2 cellular contexts compared by ENCODE assay signal in the genomic region with DNA sequence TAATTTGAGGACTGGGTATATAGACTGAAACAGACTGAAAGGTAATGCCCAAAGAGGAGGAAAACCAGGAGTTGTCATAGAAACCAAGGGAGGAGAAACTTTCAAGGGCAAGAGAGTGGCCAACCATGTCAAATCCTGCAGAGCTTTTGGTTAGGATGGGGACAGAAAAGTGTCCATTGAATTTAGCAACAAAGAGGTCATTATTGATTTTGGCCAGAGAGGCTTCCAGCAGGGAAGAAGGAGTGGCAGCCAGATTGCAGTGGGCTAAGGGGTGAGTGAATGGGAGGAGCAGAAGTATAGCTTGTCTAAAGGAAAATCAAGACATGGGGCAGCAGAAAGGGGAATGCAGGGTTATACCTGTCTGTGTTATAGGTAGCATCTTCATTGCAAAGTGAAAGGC.
TF ChIP-seq lines count a peak whose summit lies in the region.

No MANE protein-coding gene starts in this region.

TF ChIP-seq in liver, 16 proteins besides CTCF, POLR2A, EP300 and RAD21 (continued from another document):
- TF ChIP-seq, protein P1, sequence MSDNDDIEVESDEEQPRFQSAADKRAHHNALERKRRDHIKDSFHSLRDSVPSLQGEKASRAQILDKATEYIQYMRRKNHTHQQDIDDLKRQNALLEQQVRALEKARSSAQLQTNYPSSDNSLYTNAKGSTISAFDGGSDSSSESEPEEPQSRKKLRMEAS (IDR thresholded peaks at IDR 0.05), result peak; percentile 7
- TF ChIP-seq, protein P2, sequence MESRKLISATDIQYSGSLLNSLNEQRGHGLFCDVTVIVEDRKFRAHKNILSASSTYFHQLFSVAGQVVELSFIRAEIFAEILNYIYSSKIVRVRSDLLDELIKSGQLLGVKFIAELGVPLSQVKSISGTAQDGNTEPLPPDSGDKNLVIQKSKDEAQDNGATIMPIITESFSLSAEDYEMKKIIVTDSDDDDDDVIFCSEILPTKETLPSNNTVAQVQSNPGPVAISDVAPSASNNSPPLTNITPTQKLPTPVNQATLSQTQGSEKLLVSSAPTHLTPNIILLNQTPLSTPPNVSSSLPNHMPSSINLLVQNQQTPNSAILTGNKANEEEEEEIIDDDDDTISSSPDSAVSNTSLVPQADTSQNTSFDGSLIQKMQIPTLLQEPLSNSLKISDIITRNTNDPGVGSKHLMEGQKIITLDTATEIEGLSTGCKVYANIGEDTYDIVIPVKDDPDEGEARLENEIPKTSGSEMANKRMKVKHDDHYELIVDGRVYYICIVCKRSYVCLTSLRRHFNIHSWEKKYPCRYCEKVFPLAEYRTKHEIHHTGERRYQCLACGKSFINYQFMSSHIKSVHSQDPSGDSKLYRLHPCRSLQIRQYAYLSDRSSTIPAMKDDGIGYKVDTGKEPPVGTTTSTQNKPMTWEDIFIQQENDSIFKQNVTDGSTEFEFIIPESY (IDR thresholded peaks at IDR 0.05), result peak; percentile 37

TF ChIP-seq in HepG2, 621 proteins besides CTCF, POLR2A, EP300 and RAD21 (continued from another document):
- no peak for TF ChIP-seq SYNCRIP (IDR thresholded peaks at IDR 0.05; ENCODE audit: insufficient read depth, low read depth, low read length)
